In genomic region chr21:24118738-24119470, GRCh38 we compare ENCODE assay signal across 19 cellular contexts.
"Had no signal": no experiment of that assay in that cellular context is flagged by ENCODE, and none has a peak within 500 bp of the region (broad histone marks: within the 10 kb centered on the region; RNA-seq: fewer than 3 reads in every experiment).

No MANE protein-coding gene starts in this region.

- H3K27me3 ChIP-seq: breast epithelium, thyroid gland had no signal

- H3K27ac ChIP-seq: breast epithelium, epithelial cell of prostate, pancreas, thyroid gland had no signal

- H3K36me3 ChIP-seq: breast epithelium, pancreas, thyroid gland had no signal

- H3K4me3 ChIP-seq: breast epithelium, mucosa of descending colon, pancreas, thyroid gland had no signal

- DNase-seq: activated CD4-positive, alpha-beta T cell treated with anti-CD3 and anti-CD28 coated beads for 4 hours; activated CD8-positive, alpha-beta memory T cell treated with anti-CD3 and anti-CD28 coated beads, Interleukin-2, amount 50 U/mL, for 4 hours; activated CD8-positive, alpha-beta T cell treated with anti-CD3 and anti-CD28 coated beads, Interleukin-2, amount 10 ng/mL, durations not matched to agents 7 days and 5 days; activated gamma-delta T cell; activated T-cell treated with anti-CD3 and anti-CD28 coated beads, Interleukin-2, amount 50 U/mL, for 72 hours; amygdala; cerebellar nuclear complex; dermis blood vessel endothelial cell; islet precursor cell; mucosa of descending colon; naive thymus-derived CD4-positive, alpha-beta T cell; pancreas; stimulated activated CD4-positive, alpha-beta T cell treated with anti-CD3 and anti-CD28 coated beads, Interleukin-4, amount 100 ng/mL, for 1 hour; stimulated activated naive B cell treated with anti-CD40 and anti-IgM and Interleukin-4, amounts not matched to agents 10 μg/mL and 1 μg/mL and 100 μg/mL, for 72 hours; thyroid gland had no signal

- H3K9me3 ChIP-seq: breast epithelium, pancreas, thyroid gland had no signal

- H3K4me1 ChIP-seq: breast epithelium, pancreas, thyroid gland had no signal

- ATAC-seq: activated CD8-positive, alpha-beta T cell treated with anti-CD3 and anti-CD28 coated beads, Interleukin-2, amount 10 ng/mL, durations not matched to agents 7 days and 5 days; activated naive CD4-positive, alpha-beta T cell treated with anti-CD3 and anti-CD28 coated beads, Interleukin-2, amount 50 U/mL, for 72 hours; activated T-cell treated with anti-CD3 and anti-CD28 coated beads, Interleukin-2, amount 50 U/mL, for 72 hours; mucosa of descending colon; naive thymus-derived CD4-positive, alpha-beta T cell; pancreas; stimulated activated naive B cell treated with anti-CD40 and anti-IgM and Interleukin-4, amounts not matched to agents 10 μg/mL and 1 μg/mL and 100 μg/mL, for 72 hours; WTC11 had no signal
